ENCODE assay signal across 1 cellular context in genomic region chr14:73003688-73004087, GRCh38.
TF ChIP-seq lines count a peak whose summit lies in the region.

No MANE protein-coding gene starts in this region.

TF ChIP-seq in HepG2, 621 proteins besides CTCF, POLR2A, EP300 and RAD21 (continued from another document):
- TF ChIP-seq ATF7 (IDR thresholded peaks at IDR 0.05) (peak; percentile 52), ATF7 (CRISPR knock-in tag; IDR thresholded peaks at IDR 0.05) (no peak)
